24 cellular contexts compared by ENCODE assay signal in genomic region chr3:194939532-194939909, GRCh38.
"Had no signal": no experiment of that assay in that cellular context is flagged by ENCODE, and none has a peak within 500 bp of the region (broad histone marks: within the 10 kb centered on the region; RNA-seq: fewer than 3 reads in every experiment).

No MANE protein-coding gene starts in this region.

- H3K9me3 ChIP-seq: adrenal gland, body of pancreas, gastrocnemius medialis had no signal

- H3K27ac ChIP-seq: body of pancreas, foreskin keratinocyte had no signal

- H3K27ac Mint-ChIP-seq: activated CD4-positive, alpha-beta memory T cell treated with anti-CD3 and anti-CD28 coated beads, Interleukin-2, amount 10 ng/mL, durations not matched to agents 7 days and 5 days; activated CD4-positive, alpha-beta T cell treated with anti-CD3 and anti-CD28 coated beads for 36 hours; activated CD4-positive, alpha-beta T cell treated with anti-CD3 and anti-CD28 coated beads, Interleukin-2, amount 10 ng/mL, durations not matched to agents 24 days and 14 days; activated naive CD4-positive, alpha-beta T cell treated with anti-CD3 and anti-CD28 coated beads for 36 hours; activated naive CD4-positive, alpha-beta T cell treated with anti-CD3 and anti-CD28 coated beads, Interleukin-2, amount 50 U/mL, for 24 hours; activated naive CD8-positive, alpha-beta T cell treated with anti-CD3 and anti-CD28 coated beads for 36 hours; activated naive CD8-positive, alpha-beta T cell treated with anti-CD3 and anti-CD28 coated beads, Interleukin-2, amount 50 U/mL, for 24 hours; activated T-helper 1 cell treated with anti-CD3 and anti-CD28 coated beads, Interleukin-12 subunit alpha, Interleukin-12 subunit beta, Interleukin-2, Interleukin-4 antibody, amounts not matched to agents 30 ng/mL and 10 ng/mL and 1 ng/mL, durations not matched to agents 14 hours and 24 hours and 36 hours; activated T-helper 2 cell treated with anti-CD3 and anti-CD28 coated beads, Interferon-gamma antibody, Interleukin-2, Interleukin-4, amounts not matched to agents 10 μg/mL and 5 μg/mL and 100 μg/mL, durations not matched to agents 14 hours and 24 hours and 36 hours; T-helper 17 cell had no signal

- ATAC-seq: activated CD4-positive, alpha-beta T cell treated with anti-CD3 and anti-CD28 coated beads for 36 hours; activated naive CD8-positive, alpha-beta T cell treated with anti-CD3 and anti-CD28 coated beads, Interleukin-2, amount 50 U/mL, for 24 hours; esophagus mucosa; foreskin keratinocyte; T-helper 17 cell had no signal

- H3K9me3 Mint-ChIP-seq: activated CD4-positive, alpha-beta memory T cell treated with anti-CD3 and anti-CD28 coated beads, Interleukin-2, amount 10 ng/mL, durations not matched to agents 7 days and 5 days; activated CD4-positive, alpha-beta T cell treated with anti-CD3 and anti-CD28 coated beads, Interleukin-2, amount 10 ng/mL, durations not matched to agents 24 days and 14 days; activated naive CD4-positive, alpha-beta T cell treated with anti-CD3 and anti-CD28 coated beads for 36 hours; activated naive CD4-positive, alpha-beta T cell treated with anti-CD3 and anti-CD28 coated beads, Interleukin-2, amount 50 U/mL, for 24 hours; activated naive CD8-positive, alpha-beta T cell treated with anti-CD3 and anti-CD28 coated beads for 36 hours; activated naive CD8-positive, alpha-beta T cell treated with anti-CD3 and anti-CD28 coated beads, Interleukin-2, amount 50 U/mL, for 24 hours; activated T-helper 1 cell treated with anti-CD3 and anti-CD28 coated beads, Interleukin-12 subunit alpha, Interleukin-12 subunit beta, Interleukin-2, Interleukin-4 antibody, amounts not matched to agents 30 ng/mL and 10 ng/mL and 1 ng/mL, durations not matched to agents 14 hours and 24 hours and 36 hours; activated T-helper 2 cell treated with anti-CD3 and anti-CD28 coated beads, Interferon-gamma antibody, Interleukin-2, Interleukin-4, amounts not matched to agents 10 μg/mL and 5 μg/mL and 100 μg/mL, durations not matched to agents 14 hours and 24 hours and 36 hours had no signal

- H3K4me3 Mint-ChIP-seq: activated CD4-positive, alpha-beta memory T cell treated with anti-CD3 and anti-CD28 coated beads, Interleukin-2, amount 10 ng/mL, durations not matched to agents 7 days and 5 days; activated CD4-positive, alpha-beta T cell treated with anti-CD3 and anti-CD28 coated beads for 36 hours; activated CD4-positive, alpha-beta T cell treated with anti-CD3 and anti-CD28 coated beads, Interleukin-2, amount 10 ng/mL, durations not matched to agents 24 days and 14 days; activated naive CD4-positive, alpha-beta T cell treated with anti-CD3 and anti-CD28 coated beads for 36 hours; activated naive CD4-positive, alpha-beta T cell treated with anti-CD3 and anti-CD28 coated beads, Interleukin-2, amount 50 U/mL, for 24 hours; activated naive CD8-positive, alpha-beta T cell treated with anti-CD3 and anti-CD28 coated beads for 36 hours; activated naive CD8-positive, alpha-beta T cell treated with anti-CD3 and anti-CD28 coated beads, Interleukin-2, amount 50 U/mL, for 24 hours; activated T-helper 1 cell treated with anti-CD3 and anti-CD28 coated beads, Interleukin-12 subunit alpha, Interleukin-12 subunit beta, Interleukin-2, Interleukin-4 antibody, amounts not matched to agents 30 ng/mL and 10 ng/mL and 1 ng/mL, durations not matched to agents 14 hours and 24 hours and 36 hours; T-helper 17 cell had no signal

- H3K4me1 ChIP-seq: foreskin keratinocyte had no signal

- H3K4me1 Mint-ChIP-seq: activated CD4-positive, alpha-beta memory T cell treated with anti-CD3 and anti-CD28 coated beads, Interleukin-2, amount 10 ng/mL, durations not matched to agents 7 days and 5 days; activated CD4-positive, alpha-beta T cell treated with anti-CD3 and anti-CD28 coated beads for 36 hours; activated CD4-positive, alpha-beta T cell treated with anti-CD3 and anti-CD28 coated beads, Interleukin-2, amount 10 ng/mL, durations not matched to agents 24 days and 14 days; activated naive CD4-positive, alpha-beta T cell treated with anti-CD3 and anti-CD28 coated beads, Interleukin-2, amount 50 U/mL, for 24 hours; activated naive CD8-positive, alpha-beta T cell treated with anti-CD3 and anti-CD28 coated beads for 36 hours; activated naive CD8-positive, alpha-beta T cell treated with anti-CD3 and anti-CD28 coated beads, Interleukin-2, amount 50 U/mL, for 24 hours; T-helper 17 cell had no signal

- H3K27me3 Mint-ChIP-seq: activated CD4-positive, alpha-beta memory T cell treated with anti-CD3 and anti-CD28 coated beads, Interleukin-2, amount 10 ng/mL, durations not matched to agents 7 days and 5 days had no signal

- H3K4me3 ChIP-seq: adrenal gland, body of pancreas, gastrocnemius medialis had no signal

- H3K36me3 Mint-ChIP-seq: activated naive CD4-positive, alpha-beta T cell treated with anti-CD3 and anti-CD28 coated beads, Interleukin-2, amount 50 U/mL, for 24 hours; activated naive CD8-positive, alpha-beta T cell treated with anti-CD3 and anti-CD28 coated beads for 36 hours had no signal

- H3K36me3 ChIP-seq: adrenal gland, gastrocnemius medialis had no signal

- DNase-seq: activated CD4-positive, alpha-beta memory T cell treated with anti-CD3 and anti-CD28 coated beads, Interleukin-2, amount 10 ng/mL, durations not matched to agents 7 days and 5 days; activated CD4-positive, alpha-beta T cell treated with anti-CD3 and anti-CD28 coated beads for 36 hours; activated CD4-positive, alpha-beta T cell treated with anti-CD3 and anti-CD28 coated beads, Interleukin-2, amount 10 ng/mL, durations not matched to agents 24 days and 14 days; activated CD4-positive, CD25-positive, alpha-beta regulatory T cell; activated CD4-positive, CD25-positive, alpha-beta regulatory T cell treated with anti-CD3 and anti-CD28 coated beads, Interleukin-2, amount 50 U/mL, for 72 hours; activated effector memory CD4-positive, alpha-beta T cell treated with anti-CD3 and anti-CD28 coated beads, Interleukin-2, amount 50 U/mL, for 16 hours; activated naive CD4-positive, alpha-beta T cell treated with anti-CD3 and anti-CD28 coated beads for 36 hours; activated naive CD8-positive, alpha-beta T cell treated with anti-CD3 and anti-CD28 coated beads for 36 hours; activated naive CD8-positive, alpha-beta T cell treated with anti-CD3 and anti-CD28 coated beads, Interleukin-2, amount 50 U/mL, for 24 hours; activated T-cell treated with anti-CD3 and anti-CD28 coated beads, Interleukin-2, amount 50 U/mL, for 1 hour; activated T-cell treated with anti-CD3 and anti-CD28 coated beads, Interleukin-2, amount 50 U/mL, for 48 hours; cortex of kidney; effector CD8-positive, alpha-beta T cell; foreskin keratinocyte; gastrocnemius medialis; glutamatergic neuron; T-helper 1 cell; T-helper 17 cell had no signal

- H3K27me3 ChIP-seq: adrenal gland, body of pancreas, gastrocnemius medialis had no signal
